ENCODE assay signal across 1 cellular context in genomic region chr22:37608477-37609239, GRCh38.
TF ChIP-seq lines count a peak whose summit lies in the region.

TSS of gene GGA1 (plus strand) at chr22:37608834. CDS start at chr22:37608861, 27 bp downstream.

TF ChIP-seq in HepG2, 621 proteins besides CTCF, POLR2A, EP300 and RAD21 (continued from another document and continues in another):
- TF ChIP-seq ETS1 (CRISPR knock-in tag; IDR thresholded peaks at IDR 0.05): no peak
- TF ChIP-seq ZNF547 (CRISPR knock-in tag; IDR thresholded peaks at IDR 0.05): peak; percentile 83
- TF ChIP-seq SRY (CRISPR knock-in tag; IDR thresholded peaks at IDR 0.05): no peak
- no peak for TF ChIP-seq ZNF629 (CRISPR knock-in tag; conservative IDR thresholded peaks at IDR 0.05)
- TF ChIP-seq ZBTB44 (CRISPR knock-in tag; IDR thresholded peaks at IDR 0.05): no peak
- no peak for TF ChIP-seq ZNF674 (CRISPR knock-in tag; IDR thresholded peaks at IDR 0.05; ENCODE audit: low read depth)
- no peak for TF ChIP-seq ZBTB43 (CRISPR knock-in tag; conservative IDR thresholded peaks at IDR 0.05)
- TF ChIP-seq RFXANK (CRISPR knock-in tag; IDR thresholded peaks at IDR 0.05): no peak
- peak; percentile 58 for TF ChIP-seq KDM3A (CRISPR knock-in tag; IDR thresholded peaks at IDR 0.05; ENCODE audit: low read depth)
- TF ChIP-seq ZFP41 (CRISPR knock-in tag; IDR thresholded peaks at IDR 0.05; ENCODE audit: borderline replicate concordance): no peak; the same call in 1 of the 2 replicates
- no peak for TF ChIP-seq PBX3 (CRISPR knock-in tag; IDR thresholded peaks at IDR 0.05; ENCODE audit: borderline replicate concordance)
- no peak for TF ChIP-seq HOXA7 (CRISPR knock-in tag; IDR thresholded peaks at IDR 0.05)
- no peak for TF ChIP-seq ELK4 (CRISPR knock-in tag; IDR thresholded peaks at IDR 0.05; ENCODE audit: borderline replicate concordance)
- no peak for TF ChIP-seq ZNF724P (CRISPR knock-in tag; IDR thresholded peaks at IDR 0.05; ENCODE audit: borderline replicate concordance)
- TF ChIP-seq ZNF672 (CRISPR knock-in tag; IDR thresholded peaks at IDR 0.05): no peak
- TF ChIP-seq FOXA1 (IDR thresholded peaks at IDR 0.05): no peak
- 0 out of 2 replicates have a peak, but pooled peaks have one; percentile 26 for TF ChIP-seq FOXA1 (CRISPR knock-in tag; IDR thresholded peaks at IDR 0.05)
- no peak; the same call in 1 of the 2 replicates for TF ChIP-seq TOPORS (CRISPR knock-in tag; IDR thresholded peaks at IDR 0.05)
- TF ChIP-seq ZSCAN29 (CRISPR knock-in tag; conservative IDR thresholded peaks at IDR 0.05): no peak
- no peak for TF ChIP-seq GRHL1 (CRISPR knock-in tag; conservative IDR thresholded peaks at IDR 0.05)
- TF ChIP-seq ZSCAN9 (CRISPR knock-in tag; IDR thresholded peaks at IDR 0.05; ENCODE audit: borderline replicate concordance): 0 out of 2 replicates have a peak, but pooled peaks have one; percentile 17
- TF ChIP-seq ZNF660 (CRISPR knock-in tag; IDR thresholded peaks at IDR 0.05; ENCODE audit: borderline replicate concordance, low read depth): no peak
- no peak for TF ChIP-seq ZNF670 (CRISPR knock-in tag; IDR thresholded peaks at IDR 0.05; ENCODE audit: borderline replicate concordance)
- TF ChIP-seq ZNF367 (CRISPR knock-in tag; IDR thresholded peaks at IDR 0.05; ENCODE audit: borderline replicate concordance): no peak; the same call in 1 of the 2 replicates
- TF ChIP-seq KLF11 (CRISPR knock-in tag; IDR thresholded peaks at IDR 0.05): no peak
- TF ChIP-seq NFYB (CRISPR knock-in tag; IDR thresholded peaks at IDR 0.05): peak; percentile 50; the same call in 1 of the 2 replicates
- TF ChIP-seq MYNN (CRISPR knock-in tag; IDR thresholded peaks at IDR 0.05; ENCODE audit: low read depth): no peak
- no peak for TF ChIP-seq SRSF9 (IDR thresholded peaks at IDR 0.05; ENCODE audit: borderline replicate concordance, insufficient read depth, low read depth, low read length, poor library complexity, severe bottlenecking)
- TF ChIP-seq PRDM4 (CRISPR knock-in tag; IDR thresholded peaks at IDR 0.05; ENCODE audit: borderline replicate concordance): no peak
- TF ChIP-seq POLR2AphosphoS2 (IDR thresholded peaks at IDR 0.05; ENCODE audit: low read depth, low read length): no peak
- TF ChIP-seq TARDBP (CRISPR knock-in tag; IDR thresholded peaks at IDR 0.05): peak; percentile 94
- peak; percentile 34; the same call in 1 of the 2 replicates for TF ChIP-seq TMF1 (CRISPR knock-in tag; IDR thresholded peaks at IDR 0.05; ENCODE audit: low read depth)
- TF ChIP-seq ZNF772 (CRISPR knock-in tag; IDR thresholded peaks at IDR 0.05): peak; percentile 61; the same call in 1 of the 2 replicates
- peak; percentile 56; the same call in 1 of the 2 replicates for TF ChIP-seq PITX1 (CRISPR knock-in tag; IDR thresholded peaks at IDR 0.05)
- peak; percentile 91 for TF ChIP-seq RBFOX2 (IDR thresholded peaks at IDR 0.05; ENCODE audit: low read depth, low read length)
- peak; percentile 42; the same call in 1 of the 2 replicates for TF ChIP-seq SMAD3 (CRISPR knock-in tag; IDR thresholded peaks at IDR 0.05)
- TF ChIP-seq ZNF331 (CRISPR knock-in tag; IDR thresholded peaks at IDR 0.05): 0 out of 2 replicates have a peak, but pooled peaks have one; percentile 49
- TF ChIP-seq ZBTB14 (CRISPR knock-in tag; IDR thresholded peaks at IDR 0.05): 0 out of 2 replicates have a peak, but pooled peaks have one; percentile 10
- TF ChIP-seq ELF4 (CRISPR knock-in tag; IDR thresholded peaks at IDR 0.05; ENCODE audit: borderline replicate concordance): peak; percentile 35; the same call in 1 of the 2 replicates
- no peak for TF ChIP-seq ZNF883 (CRISPR knock-in tag; IDR thresholded peaks at IDR 0.05; ENCODE audit: not compliant biosample characterization)
- TF ChIP-seq POGZ (CRISPR knock-in tag; IDR thresholded peaks at IDR 0.05): peak; percentile 59; the same call in 1 of the 2 replicates
- TF ChIP-seq MBNL3 (CRISPR knock-in tag; conservative IDR thresholded peaks at IDR 0.05): no peak
- no peak for TF ChIP-seq PCBP2 (optimal IDR thresholded peaks at IDR 0.05; ENCODE audit: low read depth, low read length, poor library complexity, severe bottlenecking)
- TF ChIP-seq ZNF205 (CRISPR knock-in tag; IDR thresholded peaks at IDR 0.05): 0 out of 2 replicates have a peak, but pooled peaks have one; percentile 11
- no peak for TF ChIP-seq ZBTB46 (CRISPR knock-in tag; IDR thresholded peaks at IDR 0.05; ENCODE audit: borderline replicate concordance)
- no peak for TF ChIP-seq ZNF337 (CRISPR knock-in tag; IDR thresholded peaks at IDR 0.05; ENCODE audit: borderline replicate concordance, low read depth)
- TF ChIP-seq ATF3 (CRISPR knock-in tag; IDR thresholded peaks at IDR 0.05): no peak
- peak; percentile 27; the same call in 1 of the 2 replicates for TF ChIP-seq ZFP82 (CRISPR knock-in tag; IDR thresholded peaks at IDR 0.05; ENCODE audit: borderline replicate concordance)
- TF ChIP-seq PAX8 (CRISPR knock-in tag; IDR thresholded peaks at IDR 0.05; ENCODE audit: borderline replicate concordance): peak; percentile 54; the same call in 1 of the 2 replicates
- TF ChIP-seq HIC2 (CRISPR knock-in tag; IDR thresholded peaks at IDR 0.05; ENCODE audit: low read depth): no peak
